Comparison of ENCODE assay signal across 17 cellular contexts in genomic region chr2:145757503-145758290, GRCh38.
DNase-seq lines count a peak whose midpoint lies in the region; ATAC-seq, FAIRE-seq and TF ChIP-seq lines count a peak whose summit lies in the region.
"Had no signal": no experiment of that assay in that cellular context is flagged by ENCODE, and none has a peak within 500 bp of the region (broad histone marks: within the 10 kb centered on the region; RNA-seq: fewer than 3 reads in every experiment).

No MANE protein-coding gene starts in this region.

- H3K36me3 ChIP-seq in SK-N-SH (replicated peaks in 1 of 2; ENCODE audit: control insufficient read depth in 1 of 2, insufficient read depth in 2 of 2, low read length in 1 of 2) (no peaks in the 10 kb centered on the region), endothelial cell of umbilical vein (ENCODE audit: control insufficient read depth in 2 of 2, extremely low read depth in 1 of 2, insufficient read depth in 2 of 2, low read length in 2 of 2) (no peaks in the 10 kb centered on the region), HepG2 (replicated peaks in 1 of 2; ENCODE audit: control insufficient read depth in 1 of 2, insufficient read depth in 2 of 2, low read length in 2 of 2) (no peaks in the 10 kb centered on the region), gastrocnemius medialis (no peaks in the 10 kb centered on the region), hepatocyte (replicated peaks; ENCODE audit: insufficient read depth, low read depth) (no peaks in the 10 kb centered on the region)
- H3K36me3 ChIP-seq: BLaER1 treated with 17β-estradiol and CSF1 and Interleukin-3, amounts not matched to agents 10 nM and 100 nM; HAP-1 had no signal

- H3K9me2 ChIP-seq in SK-N-SH (no peaks in the 10 kb centered on the region), hepatocyte (replicated peaks; ENCODE audit: insufficient read depth) (no peaks in the 10 kb centered on the region)

- BruUV-seq in endothelial cell of umbilical vein (replicated peaks; lab: Mats Ljungman, UMichigan) (no TSS peak), HepG2 (replicated peaks; lab: Mats Ljungman, UMichigan) (no TSS peak)

- no peak overlapping the region for H3K27ac ChIP-seq in SK-N-SH (ENCODE audit: low read depth in 2 of 2, low read length in 1 of 2)
- no peak overlapping the region for H3K27ac ChIP-seq in endothelial cell of umbilical vein (ENCODE audit: insufficient read depth, low read depth, low read length)
- peak overlapping the region; percentile 93 for H3K27ac ChIP-seq in HepG2 (ENCODE audit: extremely low read length, insufficient read depth, low read length)
- no peak overlapping the region for H3K27ac ChIP-seq in gastrocnemius medialis
- no peak overlapping the region for H3K27ac ChIP-seq in hepatocyte
- H3K27ac ChIP-seq: 22Rv1; BLaER1 treated with 17β-estradiol and CSF1 and Interleukin-3, amounts not matched to agents 10 nM and 100 nM; SK-N-MC had no signal

- H3K4me3 ChIP-seq in SK-N-SH (ENCODE audit: low read depth in 2 of 2, low read length in 1 of 2) (no peak overlapping the region), endothelial cell of umbilical vein (replicated peaks in 1 of 3; ENCODE audit: insufficient read depth in 1 of 3, low read depth in 1 of 3, low read length in 3 of 3) (no peak overlapping the region), HepG2 (replicated peaks in 1 of 3; ENCODE audit: insufficient read depth in 1 of 3, low read depth in 2 of 3, low read length in 3 of 3) (no peak overlapping the region), gastrocnemius medialis (no peak overlapping the region), hepatocyte (no peak overlapping the region)
- H3K4me3 ChIP-seq: BLaER1 treated with 17β-estradiol and CSF1 and Interleukin-3, amounts not matched to agents 10 nM and 100 nM; HAP-1; SK-N-MC had no signal

- no peaks in the 10 kb centered on the region for H3K9me1 ChIP-seq in endothelial cell of umbilical vein (replicated peaks; ENCODE audit: control insufficient read depth, extremely low read depth, insufficient read depth, low read length)

- H4K20me1 ChIP-seq in SK-N-SH (ENCODE audit: insufficient read depth) (no peaks in the 10 kb centered on the region), endothelial cell of umbilical vein (replicated peaks; ENCODE audit: control insufficient read depth, extremely low read depth, insufficient read depth, low read length) (no peaks in the 10 kb centered on the region), HepG2 (ENCODE audit: insufficient read depth, low read length) (no peaks in the 10 kb centered on the region), hepatocyte (ENCODE audit: insufficient read depth, poor library complexity, severe bottlenecking) (no peaks in the 10 kb centered on the region)
- H4K20me1 ChIP-seq: BLaER1 treated with 17β-estradiol and CSF1 and Interleukin-3, amounts not matched to agents 10 nM and 100 nM had no signal

- no peak for TF ChIP-seq RAD21 in SK-N-SH (IDR thresholded peaks at IDR 0.05; ENCODE audit: low read length)
- no peak for TF ChIP-seq RAD21 in HepG2 (CRISPR knock-in tag; IDR thresholded peaks at IDR 0.05)

- H3K9me3 ChIP-seq in SK-N-SH (no peaks in the 10 kb centered on the region), endothelial cell of umbilical vein (replicated peaks; ENCODE audit: control insufficient read depth, insufficient read depth, low read length) (no peaks in the 10 kb centered on the region), HepG2 (ENCODE audit: low read length) (no peaks in the 10 kb centered on the region), gastrocnemius medialis (no peaks in the 10 kb centered on the region), hepatocyte (ENCODE audit: low read depth) (no peaks in the 10 kb centered on the region)
- H3K9me3 ChIP-seq: BLaER1 treated with 17β-estradiol and CSF1 and Interleukin-3, amounts not matched to agents 10 nM and 100 nM; HAP-1 had no signal

- H3K79me2 ChIP-seq in SK-N-SH (ENCODE audit: insufficient read depth) (no peaks in the 10 kb centered on the region), endothelial cell of umbilical vein (ENCODE audit: control insufficient read depth, insufficient read depth, low read length) (no peaks in the 10 kb centered on the region), HepG2 (ENCODE audit: insufficient read depth, low read length) (no peaks in the 10 kb centered on the region), hepatocyte (no peaks in the 10 kb centered on the region)

- H2AFZ ChIP-seq in SK-N-SH (ENCODE audit: low read depth) (peak overlapping the region; percentile 35; the same call in 1 of the 2 replicates), endothelial cell of umbilical vein (ENCODE audit: low read depth, low read length) (peak overlapping the region; percentile 50), HepG2 (ENCODE audit: low read length) (peak overlapping the region; percentile 49), hepatocyte (no peak overlapping the region)

- no peaks in the 10 kb centered on the region for H3K27me3 ChIP-seq in SK-N-SH (ENCODE audit: insufficient read depth)
- H3K27me3 ChIP-seq in endothelial cell of umbilical vein (ENCODE audit: control insufficient read depth in 2 of 2, insufficient read depth in 2 of 2, low read length in 2 of 2) = no peaks in the 10 kb centered on the region
- no peaks in the 10 kb centered on the region for H3K27me3 ChIP-seq in HepG2 (ENCODE audit: control insufficient read depth in 1 of 2, insufficient read depth in 2 of 2, low read length in 2 of 2)
- no peaks in the 10 kb centered on the region for H3K27me3 ChIP-seq in gastrocnemius medialis
- H3K27me3 ChIP-seq in hepatocyte = no peaks in the 10 kb centered on the region
- H3K27me3 ChIP-seq: BLaER1 treated with 17β-estradiol and CSF1 and Interleukin-3, amounts not matched to agents 10 nM and 100 nM had no signal

- dilution Hi-C loops in endothelial cell of umbilical vein (cut with MboI; ENCODE audit: extremely low pct_ligation_motif_present, low sequenced_read_pairs) = no loop called here

- TF ChIP-seq POLR2A in endothelial cell of umbilical vein (IDR thresholded peaks at IDR 0.05; ENCODE audit: low read depth, low read length) (no peak), HepG2 (IDR thresholded peaks at IDR 0.05; ENCODE audit: insufficient read depth in 1 of 2, low read depth in 2 of 2, low read length in 2 of 2) (no peak), gastrocnemius medialis (IDR thresholded peaks at IDR 0.05) (no peak)

- DNase-seq in SK-N-SH (no peak), endothelial cell of umbilical vein (ENCODE audit: low read depth, low spot score) (no peak), HepG2 (ENCODE audit: low spot score) (peak; percentile 52), ureter (ENCODE audit: low spot score) (no peak), gastrocnemius medialis (no peak), hepatocyte (ENCODE audit: low spot score) (no peak)
- DNase-seq: NCI-H1092, NCI-H2107, NCI-H226, NCI-H526 treated with DMSO at 0.1 percent for 48 hours had no signal

- POLR2A ChIA-PET in SK-N-SH (lab: Yijun Ruan, JAX) = no interaction called here
- POLR2A ChIA-PET in endothelial cell of umbilical vein (lab: Charles Lee) = no interaction called here
- POLR2A ChIA-PET in HepG2 (lab: Yijun Ruan, JAX) = interaction anchor here (1.2 to 2.5 kb wide), 2 partner anchors 20 to 65 kb away, joined by 3 to 10 read pairs; no protein-coding TSS in a partner anchor

- WGBS in SK-N-SH (ENCODE audit: low lambda C conversion rate) = 72% methylated on average over 3 of the region's 3 CpGs
- 22% methylated on average over 3 of the region's 3 CpGs for WGBS in HepG2 (ENCODE audit: low lambda C conversion rate)
- 86% methylated on average over 3 of the region's 3 CpGs for WGBS in hepatocyte (ENCODE audit: low lambda C conversion rate, missing lambda C conversion rate)

- no peak for ATAC-seq in SK-N-SH treated with all-trans-retinoic acid at 6 μM for 48 hours
- no peak for ATAC-seq in HepG2
- no peak for ATAC-seq in HG03521 (IDR thresholded peaks at IDR 0.05; ENCODE audit: unreplicated experiment)
- no peak for ATAC-seq in gastrocnemius medialis
- ATAC-seq: Right ventricle myocardium inferior had no signal

- in situ Hi-C loops in HepG2 (cut with HindIII; ENCODE audit: extremely low pct_ligation_motif_present, low pct_unique_long_range_greater_than_20kb) (loop anchor here (5.0 kb wide), 1 partner anchor 65 kb away; no protein-coding TSS in a partner anchor), gastrocnemius medialis (cut with MboI; ENCODE audit: low sequenced_read_pairs in 4 of 4) (no loop called here)

- H3F3A ChIP-seq in SK-N-SH (replicated peaks; ENCODE audit: insufficient read depth) = no peaks in the 10 kb centered on the region

- TF ChIP-seq EP300 in SK-N-SH (IDR thresholded peaks at IDR 0.05; ENCODE audit: borderline replicate concordance in 1 of 2, low read depth in 1 of 2, low read length in 1 of 2) (no peak), HepG2 (IDR thresholded peaks at IDR 0.05; ENCODE audit: low read depth in 2 of 2, low read length in 2 of 2) (peak in 1 of 2 experiments; percentile 40; a peak in 2 of 4 replicates), HepG2 (CRISPR knock-in tag; IDR thresholded peaks at IDR 0.05; ENCODE audit: borderline replicate concordance) (no peak)

- H3K9ac ChIP-seq in SK-N-SH (no peak overlapping the region), endothelial cell of umbilical vein (replicated peaks; ENCODE audit: extremely low read depth, insufficient read depth, low read length) (no peak overlapping the region), HepG2 (ENCODE audit: insufficient read depth, low read depth, low read length) (peak overlapping the region; percentile 27)
- H3K9ac ChIP-seq: BLaER1 treated with 17β-estradiol and CSF1 and Interleukin-3, amounts not matched to agents 10 nM and 100 nM had no signal

- FAIRE-seq in endothelial cell of umbilical vein (lab: Jason Lieb, UNC) (no peak), HepG2 (lab: Jason Lieb, UNC) (no peak)

- intact Hi-C loops in endothelial cell of umbilical vein (cut with micrococcal nuclease) = loop anchor here (10.0 kb wide), 1 partner anchor 643 kb away; no protein-coding TSS in a partner anchor
- intact Hi-C loops in HepG2 (cut with micrococcal nuclease; ENCODE audit: unreplicated experiment) = no loop called here
- intact Hi-C loops in gastrocnemius medialis (cut with DNase I; ENCODE audit: low total_unique reads) = no loop called here

- H3K4me1 ChIP-seq in SK-N-SH (ENCODE audit: control insufficient read depth in 1 of 2, insufficient read depth in 2 of 2, low read depth in 1 of 2, low read length in 1 of 2) (no peaks in the 10 kb centered on the region), endothelial cell of umbilical vein (ENCODE audit: control insufficient read depth, extremely low read depth, insufficient read depth, low read length) (peaks cover 13% of the 10 kb centered on the region), HepG2 (ENCODE audit: insufficient read depth, low read length) (peaks cover 100% of the 10 kb centered on the region), gastrocnemius medialis (no peaks in the 10 kb centered on the region), hepatocyte (ENCODE audit: insufficient read depth) (peaks cover 37% of the 10 kb centered on the region)
- H3K4me1 ChIP-seq: HAP-1 had no signal

- TF ChIP-seq CTCF in SK-N-SH (IDR thresholded peaks at IDR 0.05) (no peak), endothelial cell of umbilical vein (IDR thresholded peaks at IDR 0.05; ENCODE audit: extremely low read depth in 1 of 2, insufficient read depth in 1 of 2, low read depth in 1 of 2, low read length in 2 of 2) (no peak), HepG2 (CRISPR knock-in tag; IDR thresholded peaks at IDR 0.05) (no peak), gastrocnemius medialis (IDR thresholded peaks at IDR 0.05 in 4 of 5, conservative IDR thresholded peaks at IDR 0.05 in 1 of 5) (no peak), hepatocyte (IDR thresholded peaks at IDR 0.05; ENCODE audit: poor library complexity) (no peak)

- CTCF ChIA-PET in SK-N-SH (lab: Yijun Ruan, JAX) (interaction anchor here (1.7 kb wide), 1 partner anchor 904 kb away, joined by 3 read pairs; no protein-coding TSS in a partner anchor), endothelial cell of umbilical vein (lab: Charles Lee) (no interaction called here), HepG2 (lab: Yijun Ruan, JAX; ENCODE audit: low intra/inter-chr PET ratio, low total read pairs) (no interaction called here)

- H3K4me2 ChIP-seq in SK-N-SH (no peak overlapping the region), endothelial cell of umbilical vein (ENCODE audit: insufficient read depth, low read length) (no peak overlapping the region), HepG2 (ENCODE audit: low read depth, low read length) (peak overlapping the region; percentile 43), hepatocyte (no peak overlapping the region)
- H3K4me2 ChIP-seq: BLaER1 treated with 17β-estradiol and CSF1 and Interleukin-3, amounts not matched to agents 10 nM and 100 nM had no signal

Comparison
In these comparisons a context has a peak if more than half of its experiments do, and no peak if none do; other contexts are left out.
1. Of the 25 proteins assayed by ChIP-seq in both HepG2 and SK-N-SH: peak only in HepG2: FOSL2, MAX and NFIC; only in SK-N-SH: none; in both: none; in neither: 21; mixed calls (peak in some experiments, not most) for 1.